2 cellular contexts compared by ENCODE assay signal in genomic region chrX:15761564-15762191, GRCh38.
TF ChIP-seq lines count a peak whose summit lies in the region.

No MANE protein-coding gene starts in this region.

TF ChIP-seq in H1, 55 proteins besides CTCF, POLR2A, EP300 and RAD21:
- TF ChIP-seq TBP (IDR thresholded peaks at IDR 0.05; ENCODE audit: low read depth, low read length) (no peak), ZNF274 (IDR thresholded peaks at IDR 0.05; ENCODE audit: borderline replicate concordance, extremely low read depth, low read length) (no peak), ASH2L (IDR thresholded peaks at IDR 0.05; ENCODE audit: low read length) (no peak), RFX5 (IDR thresholded peaks at IDR 0.05; ENCODE audit: borderline replicate concordance, low read depth, low read length) (no peak), TEAD4 (IDR thresholded peaks at IDR 0.05; ENCODE audit: low read depth, low read length) (no peak), CTBP2 (IDR thresholded peaks at IDR 0.05; ENCODE audit: borderline replicate concordance, insufficient read depth, insufficient read length, low read length) (no peak), JUN (IDR thresholded peaks at IDR 0.05; ENCODE audit: low read depth, low read length) (no peak), CBX8 (IDR thresholded peaks at IDR 0.05; ENCODE audit: borderline replicate concordance, low read depth, low read length) (no peak), E2F6 (IDR thresholded peaks at IDR 0.05) (no peak), EGR1 (IDR thresholded peaks at IDR 0.05; ENCODE audit: borderline replicate concordance, low read depth, low read length) (no peak), SAP30 (IDR thresholded peaks at IDR 0.05; ENCODE audit: insufficient read depth, insufficient replicate concordance, low read length) (no peak), CHD1 (IDR thresholded peaks at IDR 0.05; ENCODE audit: low read depth, low read length) (no peak), SP4 (IDR thresholded peaks at IDR 0.05; ENCODE audit: low read length) (no peak), SP1 (IDR thresholded peaks at IDR 0.05; ENCODE audit: low read depth, low read length) (no peak)

TF ChIP-seq in neural cell, 6 proteins besides CTCF, POLR2A, EP300 and RAD21:
- TF ChIP-seq EZH2 (IDR thresholded peaks at IDR 0.05; ENCODE audit: borderline replicate concordance, insufficient read depth, low read length, poor library complexity, severe bottlenecking), result no peak
- peak; percentile 13 for TF ChIP-seq SMC3 (conservative IDR thresholded peaks at IDR 0.05; ENCODE audit: poor library complexity)
- TF ChIP-seq TAF1 (IDR thresholded peaks at IDR 0.05; ENCODE audit: low read depth), result no peak
